ENCODE assay signal across 1 cellular context in genomic region chr2:8534729-8535397, GRCh38.
TF ChIP-seq lines count a peak whose summit lies in the region.

No MANE protein-coding gene starts in this region.

TF ChIP-seq in HepG2, 621 proteins besides CTCF, POLR2A, EP300 and RAD21 (continued from another document and continues in another):
- TF ChIP-seq MLXIP (CRISPR knock-in tag; IDR thresholded peaks at IDR 0.05; ENCODE audit: borderline replicate concordance): no peak
- no peak for TF ChIP-seq MAFG (CRISPR knock-in tag; IDR thresholded peaks at IDR 0.05)
- TF ChIP-seq ARNTL (CRISPR knock-in tag; IDR thresholded peaks at IDR 0.05): no peak
- TF ChIP-seq ZFY (CRISPR knock-in tag; IDR thresholded peaks at IDR 0.05): peak; percentile 70
- no peak for TF ChIP-seq ZNF224 (CRISPR knock-in tag; IDR thresholded peaks at IDR 0.05)
- TF ChIP-seq ZUFSP (CRISPR knock-in tag; IDR thresholded peaks at IDR 0.05; ENCODE audit: borderline replicate concordance): no peak
- TF ChIP-seq HNF4A (CRISPR knock-in tag; IDR thresholded peaks at IDR 0.05): peak; percentile 50
- TF ChIP-seq MYC (CRISPR knock-in tag; IDR thresholded peaks at IDR 0.05; ENCODE audit: borderline replicate concordance): no peak
- no peak for TF ChIP-seq FOXA1 (IDR thresholded peaks at IDR 0.05)
- TF ChIP-seq FOXA1 (CRISPR knock-in tag; IDR thresholded peaks at IDR 0.05): no peak
- TF ChIP-seq ZNF570 (CRISPR knock-in tag; IDR thresholded peaks at IDR 0.05; ENCODE audit: borderline replicate concordance): no peak
- TF ChIP-seq ZNF260 (CRISPR knock-in tag; IDR thresholded peaks at IDR 0.05; ENCODE audit: borderline replicate concordance, low read depth): no peak
- TF ChIP-seq ZNF652 (CRISPR knock-in tag; IDR thresholded peaks at IDR 0.05; ENCODE audit: borderline replicate concordance, low read depth): peak; percentile 68
- no peak for TF ChIP-seq ZNF264 (CRISPR knock-in tag; IDR thresholded peaks at IDR 0.05)
- TF ChIP-seq ZSCAN9 (CRISPR knock-in tag; IDR thresholded peaks at IDR 0.05; ENCODE audit: borderline replicate concordance): no peak
- no peak for TF ChIP-seq NAIF1 (CRISPR knock-in tag; IDR thresholded peaks at IDR 0.05; ENCODE audit: borderline replicate concordance)
- no peak for TF ChIP-seq REST (IDR thresholded peaks at IDR 0.05; ENCODE audit: borderline replicate concordance in 1 of 2, low read depth in 1 of 2, low read length in 2 of 2)
- peak; percentile 74 for TF ChIP-seq SP5 (CRISPR knock-in tag; IDR thresholded peaks at IDR 0.05; ENCODE audit: borderline replicate concordance, low read depth)
- TF ChIP-seq ZBTB25 (CRISPR knock-in tag; IDR thresholded peaks at IDR 0.05): no peak
- TF ChIP-seq GATAD2A (CRISPR knock-in tag; IDR thresholded peaks at IDR 0.05): peak; percentile 23; the same call in 1 of the 2 replicates
- TF ChIP-seq ATAD3A (CRISPR knock-in tag; IDR thresholded peaks at IDR 0.05): no peak
- TF ChIP-seq IKZF5 (CRISPR knock-in tag; IDR thresholded peaks at IDR 0.05): 0 out of 2 replicates have a peak, but pooled peaks have one; percentile 39
- no peak for TF ChIP-seq ATF7 (IDR thresholded peaks at IDR 0.05)
- TF ChIP-seq ATF7 (CRISPR knock-in tag; IDR thresholded peaks at IDR 0.05): no peak
- TF ChIP-seq RNF2 (conservative IDR thresholded peaks at IDR 0.05; ENCODE audit: low read depth): no peak
- no peak for TF ChIP-seq ZNF503 (CRISPR knock-in tag; IDR thresholded peaks at IDR 0.05)
- no peak for TF ChIP-seq ZNF569 (CRISPR knock-in tag; IDR thresholded peaks at IDR 0.05; ENCODE audit: borderline replicate concordance)
- TF ChIP-seq HES4 (CRISPR knock-in tag; IDR thresholded peaks at IDR 0.05; ENCODE audit: borderline replicate concordance): no peak
- no peak for TF ChIP-seq ZNF678 (CRISPR knock-in tag; IDR thresholded peaks at IDR 0.05)
- TF ChIP-seq AGO2 (optimal IDR thresholded peaks at IDR 0.05; ENCODE audit: low read depth, low read length): no peak
- no peak for TF ChIP-seq DR1 (CRISPR knock-in tag; IDR thresholded peaks at IDR 0.05)
- no peak for TF ChIP-seq ZNF850 (CRISPR knock-in tag; conservative IDR thresholded peaks at IDR 0.05)
- no peak for TF ChIP-seq ZFP36L1 (CRISPR knock-in tag; IDR thresholded peaks at IDR 0.05)
- TF ChIP-seq NFKB2 (CRISPR knock-in tag; IDR thresholded peaks at IDR 0.05; ENCODE audit: borderline replicate concordance): 0 out of 2 replicates have a peak, but pooled peaks have one; percentile 46
- peak; percentile 39; the same call in 1 of the 2 replicates for TF ChIP-seq ZBTB20 (CRISPR knock-in tag; IDR thresholded peaks at IDR 0.05; ENCODE audit: borderline replicate concordance, low read depth)
- TF ChIP-seq ZNF639 (CRISPR knock-in tag; conservative IDR thresholded peaks at IDR 0.05): no peak; the same call in 1 of the 2 replicates
- no peak for TF ChIP-seq POLR2G (IDR thresholded peaks at IDR 0.05; ENCODE audit: low read depth, low read length)
- no peak for TF ChIP-seq NCOR1 (IDR thresholded peaks at IDR 0.05; ENCODE audit: borderline replicate concordance, low read length)
- TF ChIP-seq ZNF24 (IDR thresholded peaks at IDR 0.05): no peak
- no peak for TF ChIP-seq ZNF761 (CRISPR knock-in tag; conservative IDR thresholded peaks at IDR 0.05)
- no peak for TF ChIP-seq BRF2 (CRISPR knock-in tag; IDR thresholded peaks at IDR 0.05)
- TF ChIP-seq ELF4 (CRISPR knock-in tag; IDR thresholded peaks at IDR 0.05; ENCODE audit: borderline replicate concordance): no peak
- TF ChIP-seq ZNF496 (CRISPR knock-in tag; IDR thresholded peaks at IDR 0.05; ENCODE audit: insufficient replicate concordance): no peak
- no peak for TF ChIP-seq ZNF549 (CRISPR knock-in tag; IDR thresholded peaks at IDR 0.05)
- no peak for TF ChIP-seq ATF6 (CRISPR knock-in tag; conservative IDR thresholded peaks at IDR 0.05)
- TF ChIP-seq ZFP91 (CRISPR knock-in tag; IDR thresholded peaks at IDR 0.05; ENCODE audit: borderline replicate concordance): peak; percentile 64; the same call in 1 of the 2 replicates
